Comparison of ENCODE assay signal across 13 cellular contexts in genomic region chr5:58080573-58080972, GRCh38.
DNase-seq lines count a peak whose midpoint lies in the region; ATAC-seq, FAIRE-seq and TF ChIP-seq lines count a peak whose summit lies in the region.
"Had no signal": no experiment of that assay in that cellular context is flagged by ENCODE, and none has a peak within 500 bp of the region (broad histone marks: within the 10 kb centered on the region; RNA-seq: fewer than 3 reads in every experiment).

No MANE protein-coding gene starts in this region.

- no peak overlapping the region for H3K14ac ChIP-seq in H1 (ENCODE audit: insufficient read length)

- no peaks in the 10 kb centered on the region for H3K4me1 ChIP-seq in H1 (replicated peaks in 1 of 4; ENCODE audit: control insufficient read depth in 3 of 4, insufficient read depth in 4 of 4, low read length in 3 of 4)
- H3K4me1 ChIP-seq in mesodermal cell (ENCODE audit: control insufficient read depth, insufficient read depth, low read length, poor library complexity, severe bottlenecking) = peaks cover 25% of the 10 kb centered on the region
- no peaks in the 10 kb centered on the region for H3K4me1 ChIP-seq in suprapubic skin
- H3K4me1 ChIP-seq: pancreas, thyroid gland had no signal

- no peak for TF ChIP-seq EP300 in H1 (IDR thresholded peaks at IDR 0.05; ENCODE audit: borderline replicate concordance in 1 of 2, low read depth in 2 of 2, low read length in 2 of 2)
- TF ChIP-seq EP300 in suprapubic skin (IDR thresholded peaks at IDR 0.05) = no peak

- H2BK20ac ChIP-seq in H1 (ENCODE audit: low read length) = no peak overlapping the region

- H3K4me3 ChIP-seq in H1 (ENCODE audit: extremely low read depth in 1 of 4, insufficient read depth in 2 of 4, low read depth in 3 of 4, low read length in 4 of 4) (no peak overlapping the region), mesodermal cell (ENCODE audit: extremely low read depth, insufficient read depth, low read length, poor library complexity, severe bottlenecking) (no peak overlapping the region), suprapubic skin (no peak overlapping the region)
- H3K4me3 ChIP-seq: pancreas, thyroid gland had no signal

- no peak overlapping the region for H2BK120ac ChIP-seq in H1 (replicated peaks; ENCODE audit: low read depth, low read length)

- H4K5ac ChIP-seq in H1 (ENCODE audit: insufficient read length, low read depth, low read length) = no peak overlapping the region

- H3K36me3 ChIP-seq in H1 (ENCODE audit: control insufficient read depth in 2 of 4, insufficient read depth in 4 of 4, low read length in 3 of 4) (no peaks in the 10 kb centered on the region), mesodermal cell (ENCODE audit: control insufficient read depth, insufficient read depth, low read length) (no peaks in the 10 kb centered on the region), suprapubic skin (no peaks in the 10 kb centered on the region)
- H3K36me3 ChIP-seq: pancreas, thyroid gland had no signal

- no peak overlapping the region for H2AFZ ChIP-seq in H1 (ENCODE audit: low read length)

- TF ChIP-seq CTCF in H1 (IDR thresholded peaks at IDR 0.05; ENCODE audit: control extremely low read depth in 1 of 3, insufficient read depth in 1 of 3, low read depth in 1 of 3, low read length in 3 of 3) (no peak), suprapubic skin (IDR thresholded peaks at IDR 0.05) (no peak)

- H2BK12ac ChIP-seq in H1 (ENCODE audit: low read depth, low read length) = no peak overlapping the region

- H2BK5ac ChIP-seq in H1 (ENCODE audit: low read depth, low read length) = no peak overlapping the region

- TF ChIP-seq POLR2A in H1 (IDR thresholded peaks at IDR 0.05; ENCODE audit: control extremely low read depth in 1 of 2, low read depth in 2 of 2, low read length in 2 of 2) (no peak), suprapubic skin (IDR thresholded peaks at IDR 0.05) (no peak)

- 100% methylated on average over 1 of the region's 1 CpG; no CpG with 5 or more reads in 1 of the 2 experiments for WGBS in H1 (ENCODE audit: extremely low coverage in 1 of 2, insufficient coverage in 1 of 2, insufficient read length in 1 of 2, insufficient replicate concordance in 2 of 2, low coverage in 1 of 2, low lambda C conversion rate in 2 of 2, missing lambda C conversion rate in 1 of 2), 2 experiments
- no CpG with 5 or more reads among the region's 1 CpG for WGBS in mesodermal cell (ENCODE audit: insufficient coverage in 2 of 2), 2 experiments
- WGBS in suprapubic skin = 28% methylated on average over 1 of the region's 1 CpG

- H3K27me3 ChIP-seq in H1 (replicated peaks in 1 of 4; ENCODE audit: control insufficient read depth in 3 of 4, extremely low read depth in 1 of 4, insufficient read depth in 3 of 4, low read length in 3 of 4) (no peaks in the 10 kb centered on the region), suprapubic skin (no peaks in the 10 kb centered on the region)
- H3K27me3 ChIP-seq: pancreas, thyroid gland had no signal

- H3K23me2 ChIP-seq in H1 (ENCODE audit: low read depth, low read length) = no peaks in the 10 kb centered on the region

- H4K8ac ChIP-seq in H1 (ENCODE audit: extremely low read depth, insufficient read depth, low read length) = no peak overlapping the region

- H2BK15ac ChIP-seq in H1 (ENCODE audit: low read length) = no peak overlapping the region

- CTCF ChIA-PET in H1 (lab: Charles Lee; ENCODE audit: partially characterized antibody) = no interaction called here

- TF ChIP-seq RAD21 in H1 (IDR thresholded peaks at IDR 0.05 in 1 of 2, conservative IDR thresholded peaks at IDR 0.05 in 1 of 2; ENCODE audit: low read depth in 2 of 2, low read length in 2 of 2) = no peak

- H4K91ac ChIP-seq in H1 (replicated peaks; ENCODE audit: insufficient read length, low read length) = no peak overlapping the region

- no peaks in the 10 kb centered on the region for H3K79me1 ChIP-seq in H1 (ENCODE audit: low read depth, low read length)

- no peak for ATAC-seq in HG03520 (IDR thresholded peaks at IDR 0.05; ENCODE audit: unreplicated experiment)

- H3K9me3 ChIP-seq in H1 (ENCODE audit: insufficient read depth in 2 of 2, low read depth in 1 of 2, low read length in 1 of 2) = no peaks in the 10 kb centered on the region
- H3K9me3 ChIP-seq in mesodermal cell (ENCODE audit: control insufficient read depth, low read length) = no peaks in the 10 kb centered on the region
- H3K9me3 ChIP-seq in suprapubic skin = no peaks in the 10 kb centered on the region
- H3K9me3 ChIP-seq: pancreas, thyroid gland had no signal

- DNase-seq in ELR (ENCODE audit: low read depth) (peak; percentile 77), NCI-H69 (lab: John Stamatoyannopoulos, UW) (peak; percentile 77), H1 (ENCODE audit: low read depth in 1 of 2, low spot score in 2 of 2) (no peak), suprapubic skin (ENCODE audit: low spot score in 2 of 2) (no peak), cortex of kidney (lab: John Stamatoyannopoulos, UW) (no peak)
- no peak for DNase-seq in stimulated activated naive CD4-positive, alpha-beta T cell (lab: John Stamatoyannopoulos, UW)
- DNase-seq: erythroblast, NCI-H2107, pancreas, T-helper 9 cell, thyroid gland had no signal

- H3K9ac ChIP-seq in H1 (replicated peaks in 1 of 4; ENCODE audit: extremely low read depth in 1 of 4, low read depth in 3 of 4, low read length in 3 of 4) = no peak overlapping the region

- POLR2A ChIA-PET in H1 (lab: Charles Lee; ENCODE audit: partially characterized antibody) = no interaction called here

- H3K23ac ChIP-seq in H1 (ENCODE audit: insufficient read length) = no peak overlapping the region

- H2AK5ac ChIP-seq in H1 (ENCODE audit: low read depth, low read length) = no peak overlapping the region

- no peak overlapping the region for H3K4me2 ChIP-seq in H1 (ENCODE audit: insufficient read depth in 1 of 2, low read depth in 2 of 2, low read length in 2 of 2)

- no peak overlapping the region for H3K4ac ChIP-seq in H1 (replicated peaks; ENCODE audit: insufficient read length, low read depth, low read length)

- no peaks in the 10 kb centered on the region for H3K79me2 ChIP-seq in H1 (ENCODE audit: control insufficient read depth in 1 of 2, insufficient read depth in 2 of 2, low read length in 2 of 2)

- H3K18ac ChIP-seq in H1 (ENCODE audit: extremely low read depth, low read length) = no peak overlapping the region

- no peak for FAIRE-seq in H1 (lab: Jason Lieb, UNC)
- FAIRE-seq: pancreas had no signal

- no peak overlapping the region for H3K27ac ChIP-seq in H1 (ENCODE audit: low read depth, low read length)
- H3K27ac ChIP-seq in mesodermal cell (ENCODE audit: low read depth, low read length, severe bottlenecking) = peak overlapping the region; percentile 86
- H3K27ac ChIP-seq in suprapubic skin = no peak overlapping the region
- H3K27ac ChIP-seq: pancreas, thyroid gland had no signal

- no peak overlapping the region for H3K56ac ChIP-seq in H1 (replicated peaks; ENCODE audit: insufficient read length, low read depth, low read length)

- H4K20me1 ChIP-seq in H1 (replicated peaks in 1 of 2; ENCODE audit: control insufficient read depth in 1 of 2, insufficient read depth in 2 of 2, low read length in 2 of 2) = no peaks in the 10 kb centered on the region

TF ChIP-seq in H1, 55 proteins besides CTCF, POLR2A, EP300 and RAD21:
- TF ChIP-seq RFX5 (IDR thresholded peaks at IDR 0.05; ENCODE audit: borderline replicate concordance, low read depth, low read length) = peak; percentile 48; the same call in 1 of the 2 replicates
- no peak for TF ChIP-seq EGR1 (IDR thresholded peaks at IDR 0.05; ENCODE audit: borderline replicate concordance, low read depth, low read length)
TF ChIP-seq in H1: peak in this region for 1.

Comparison
In these comparisons a context has a peak if more than half of its experiments do, and no peak if none do; other contexts are left out.
1. DNase-seq: peak in ELR (single experiment) and NCI-H69 (single experiment); none in H1 (0 of 2), suprapubic skin (0 of 2), cortex of kidney (single experiment) and stimulated activated naive CD4-positive, alpha-beta T cell (0 of 6).